Comparison of ENCODE assay signal across 2 cellular contexts in the genomic region with DNA sequence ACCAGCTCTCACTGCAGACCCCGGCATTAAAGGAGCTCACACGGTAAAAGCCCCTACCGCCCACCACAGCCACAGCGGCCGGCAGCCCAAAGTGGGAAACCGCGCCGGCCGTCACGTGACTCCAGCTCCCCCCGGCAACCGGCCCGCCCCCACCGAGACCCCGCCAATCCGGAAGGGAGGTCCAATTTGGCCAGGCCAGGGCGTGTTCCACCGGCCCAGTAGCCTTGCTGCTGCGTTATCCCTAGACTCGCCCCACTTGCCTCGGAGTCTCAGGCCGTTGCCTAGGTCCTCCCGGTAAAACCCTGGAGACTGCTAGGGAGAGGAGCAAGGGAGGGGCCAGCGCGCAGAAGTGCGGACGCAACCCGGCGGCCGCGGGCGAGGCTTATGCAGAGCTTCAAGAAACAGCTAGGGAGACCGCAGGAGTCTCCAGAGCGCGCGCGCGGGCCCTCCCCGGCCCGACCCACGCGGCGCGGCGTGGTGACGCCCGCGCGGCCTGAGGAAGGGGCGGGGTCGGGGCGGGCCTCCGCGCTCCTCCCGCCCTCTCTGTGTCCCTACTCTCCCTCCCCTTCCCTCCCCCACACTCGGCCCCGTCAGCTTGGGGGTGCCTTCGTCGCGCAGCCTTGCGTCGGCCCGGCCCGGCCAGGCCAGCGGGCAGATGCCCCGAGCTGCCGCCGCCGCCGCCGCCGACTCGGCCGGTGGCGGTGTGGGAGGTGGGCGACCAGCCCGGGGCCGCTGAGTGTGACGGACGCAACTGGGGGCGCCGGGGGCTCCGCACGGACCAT.
A peak's percentile ranks its signal among the peaks of the same experiment; 100 is the strongest.
TF ChIP-seq lines count a peak whose summit lies in the region.

A gene with protein sequence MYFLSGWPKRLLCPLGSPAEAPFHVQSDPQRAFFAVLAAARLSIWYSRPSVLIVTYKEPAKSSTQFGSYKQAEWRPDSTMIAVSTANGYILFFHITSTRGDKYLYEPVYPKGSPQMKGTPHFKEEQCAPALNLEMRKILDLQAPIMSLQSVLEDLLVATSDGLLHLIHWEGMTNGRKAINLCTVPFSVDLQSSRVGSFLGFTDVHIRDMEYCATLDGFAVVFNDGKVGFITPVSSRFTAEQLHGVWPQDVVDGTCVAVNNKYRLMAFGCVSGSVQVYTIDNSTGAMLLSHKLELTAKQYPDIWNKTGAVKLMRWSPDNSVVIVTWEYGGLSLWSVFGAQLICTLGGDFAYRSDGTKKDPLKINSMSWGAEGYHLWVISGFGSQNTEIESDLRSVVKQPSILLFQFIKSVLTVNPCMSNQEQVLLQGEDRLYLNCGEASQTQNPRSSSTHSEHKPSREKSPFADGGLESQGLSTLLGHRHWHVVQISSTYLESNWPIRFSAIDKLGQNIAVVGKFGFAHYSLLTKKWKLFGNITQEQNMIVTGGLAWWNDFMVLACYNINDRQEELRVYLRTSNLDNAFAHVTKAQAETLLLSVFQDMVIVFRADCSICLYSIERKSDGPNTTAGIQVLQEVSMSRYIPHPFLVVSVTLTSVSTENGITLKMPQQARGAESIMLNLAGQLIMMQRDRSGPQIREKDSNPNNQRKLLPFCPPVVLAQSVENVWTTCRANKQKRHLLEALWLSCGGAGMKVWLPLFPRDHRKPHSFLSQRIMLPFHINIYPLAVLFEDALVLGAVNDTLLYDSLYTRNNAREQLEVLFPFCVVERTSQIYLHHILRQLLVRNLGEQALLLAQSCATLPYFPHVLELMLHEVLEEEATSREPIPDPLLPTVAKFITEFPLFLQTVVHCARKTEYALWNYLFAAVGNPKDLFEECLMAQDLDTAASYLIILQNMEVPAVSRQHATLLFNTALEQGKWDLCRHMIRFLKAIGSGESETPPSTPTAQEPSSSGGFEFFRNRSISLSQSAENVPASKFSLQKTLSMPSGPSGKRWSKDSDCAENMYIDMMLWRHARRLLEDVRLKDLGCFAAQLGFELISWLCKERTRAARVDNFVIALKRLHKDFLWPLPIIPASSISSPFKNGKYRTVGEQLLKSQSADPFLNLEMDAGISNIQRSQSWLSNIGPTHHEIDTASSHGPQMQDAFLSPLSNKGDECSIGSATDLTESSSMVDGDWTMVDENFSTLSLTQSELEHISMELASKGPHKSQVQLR (N-terminal part only) (plus strand): TSS at position 578 of the 782 bp plus-strand sequence. CDS start 203 bp downstream, at position 781.

TF ChIP-seq in HEK293, 187 proteins besides CTCF, POLR2A, EP300 and RAD21 (continued from another document and continues in another):
- TF ChIP-seq GLIS2 (tag by site-specific recombination; IDR thresholded peaks at IDR 0.05), result peak; percentile 75
- TF ChIP-seq, protein P1, sequence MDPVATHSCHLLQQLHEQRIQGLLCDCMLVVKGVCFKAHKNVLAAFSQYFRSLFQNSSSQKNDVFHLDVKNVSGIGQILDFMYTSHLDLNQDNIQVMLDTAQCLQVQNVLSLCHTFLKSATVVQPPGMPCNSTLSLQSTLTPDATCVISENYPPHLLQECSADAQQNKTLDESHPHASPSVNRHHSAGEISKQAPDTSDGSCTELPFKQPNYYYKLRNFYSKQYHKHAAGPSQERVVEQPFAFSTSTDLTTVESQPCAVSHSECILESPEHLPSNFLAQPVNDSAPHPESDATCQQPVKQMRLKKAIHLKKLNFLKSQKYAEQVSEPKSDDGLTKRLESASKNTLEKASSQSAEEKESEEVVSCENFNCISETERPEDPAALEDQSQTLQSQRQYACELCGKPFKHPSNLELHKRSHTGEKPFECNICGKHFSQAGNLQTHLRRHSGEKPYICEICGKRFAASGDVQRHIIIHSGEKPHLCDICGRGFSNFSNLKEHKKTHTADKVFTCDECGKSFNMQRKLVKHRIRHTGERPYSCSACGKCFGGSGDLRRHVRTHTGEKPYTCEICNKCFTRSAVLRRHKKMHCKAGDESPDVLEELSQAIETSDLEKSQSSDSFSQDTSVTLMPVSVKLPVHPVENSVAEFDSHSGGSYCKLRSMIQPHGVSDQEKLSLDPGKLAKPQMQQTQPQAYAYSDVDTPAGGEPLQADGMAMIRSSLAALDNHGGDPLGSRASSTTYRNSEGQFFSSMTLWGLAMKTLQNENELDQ (tag by site-specific recombination; IDR thresholded peaks at IDR 0.05; ENCODE audit: low read depth), result no peak
- TF ChIP-seq ZNF561 (tag by site-specific recombination; IDR thresholded peaks at IDR 0.05; ENCODE audit: borderline replicate concordance), result 0 out of 2 replicates have a peak, but pooled peaks have one; percentile 41
- TF ChIP-seq IKZF3 (tag by site-specific recombination; IDR thresholded peaks at IDR 0.05), result peak; percentile 74
- TF ChIP-seq, protein P2, sequence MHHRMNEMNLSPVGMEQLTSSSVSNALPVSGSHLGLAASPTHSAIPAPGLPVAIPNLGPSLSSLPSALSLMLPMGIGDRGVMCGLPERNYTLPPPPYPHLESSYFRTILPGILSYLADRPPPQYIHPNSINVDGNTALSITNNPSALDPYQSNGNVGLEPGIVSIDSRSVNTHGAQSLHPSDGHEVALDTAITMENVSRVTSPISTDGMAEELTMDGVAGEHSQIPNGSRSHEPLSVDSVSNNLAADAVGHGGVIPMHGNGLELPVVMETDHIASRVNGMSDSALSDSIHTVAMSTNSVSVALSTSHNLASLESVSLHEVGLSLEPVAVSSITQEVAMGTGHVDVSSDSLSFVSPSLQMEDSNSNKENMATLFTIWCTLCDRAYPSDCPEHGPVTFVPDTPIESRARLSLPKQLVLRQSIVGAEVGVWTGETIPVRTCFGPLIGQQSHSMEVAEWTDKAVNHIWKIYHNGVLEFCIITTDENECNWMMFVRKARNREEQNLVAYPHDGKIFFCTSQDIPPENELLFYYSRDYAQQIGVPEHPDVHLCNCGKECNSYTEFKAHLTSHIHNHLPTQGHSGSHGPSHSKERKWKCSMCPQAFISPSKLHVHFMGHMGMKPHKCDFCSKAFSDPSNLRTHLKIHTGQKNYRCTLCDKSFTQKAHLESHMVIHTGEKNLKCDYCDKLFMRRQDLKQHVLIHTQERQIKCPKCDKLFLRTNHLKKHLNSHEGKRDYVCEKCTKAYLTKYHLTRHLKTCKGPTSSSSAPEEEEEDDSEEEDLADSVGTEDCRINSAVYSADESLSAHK (tag by site-specific recombination; IDR thresholded peaks at IDR 0.05), result 0 out of 2 replicates have a peak, but pooled peaks have one; percentile 13
- TF ChIP-seq SP2 (tag by site-specific recombination; IDR thresholded peaks at IDR 0.05), result peak; percentile 66
- peak; percentile 73 for TF ChIP-seq ZBTB48 (tag by site-specific recombination; IDR thresholded peaks at IDR 0.05)
- TF ChIP-seq ZNF610 (tag by site-specific recombination; IDR thresholded peaks at IDR 0.05; ENCODE audit: borderline replicate concordance), result no peak
- TF ChIP-seq SP3 (tag by site-specific recombination; IDR thresholded peaks at IDR 0.05), result peak; percentile 60
- TF ChIP-seq HOXC10 (CRISPR knock-in tag; IDR thresholded peaks at IDR 0.05), result peak; percentile 58; the same call in 1 of the 2 replicates
- TF ChIP-seq, protein P3, sequence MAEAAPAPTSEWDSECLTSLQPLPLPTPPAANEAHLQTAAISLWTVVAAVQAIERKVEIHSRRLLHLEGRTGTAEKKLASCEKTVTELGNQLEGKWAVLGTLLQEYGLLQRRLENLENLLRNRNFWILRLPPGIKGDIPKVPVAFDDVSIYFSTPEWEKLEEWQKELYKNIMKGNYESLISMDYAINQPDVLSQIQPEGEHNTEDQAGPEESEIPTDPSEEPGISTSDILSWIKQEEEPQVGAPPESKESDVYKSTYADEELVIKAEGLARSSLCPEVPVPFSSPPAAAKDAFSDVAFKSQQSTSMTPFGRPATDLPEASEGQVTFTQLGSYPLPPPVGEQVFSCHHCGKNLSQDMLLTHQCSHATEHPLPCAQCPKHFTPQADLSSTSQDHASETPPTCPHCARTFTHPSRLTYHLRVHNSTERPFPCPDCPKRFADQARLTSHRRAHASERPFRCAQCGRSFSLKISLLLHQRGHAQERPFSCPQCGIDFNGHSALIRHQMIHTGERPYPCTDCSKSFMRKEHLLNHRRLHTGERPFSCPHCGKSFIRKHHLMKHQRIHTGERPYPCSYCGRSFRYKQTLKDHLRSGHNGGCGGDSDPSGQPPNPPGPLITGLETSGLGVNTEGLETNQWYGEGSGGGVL (tag by site-specific recombination; IDR thresholded peaks at IDR 0.05), result peak; percentile 66; the same call in 1 of the 2 replicates
- peak; percentile 24; the same call in 1 of the 2 replicates for TF ChIP-seq OSR2 (tag by site-specific recombination; IDR thresholded peaks at IDR 0.05)
- peak; percentile 20; the same call in 1 of the 2 replicates for TF ChIP-seq ZNF341 (tag by site-specific recombination; IDR thresholded peaks at IDR 0.05; ENCODE audit: low read depth)
- 0 out of 2 replicates have a peak, but pooled peaks have one; percentile 20 for TF ChIP-seq SP7 (tag by site-specific recombination; IDR thresholded peaks at IDR 0.05)
- peak; percentile 52 for TF ChIP-seq GLIS1 (tag by site-specific recombination; IDR thresholded peaks at IDR 0.05)

TF ChIP-seq in SK-N-SH, 30 proteins besides CTCF, POLR2A, EP300 and RAD21 (continued from another document and continues in another):
- TF ChIP-seq, protein P4, sequence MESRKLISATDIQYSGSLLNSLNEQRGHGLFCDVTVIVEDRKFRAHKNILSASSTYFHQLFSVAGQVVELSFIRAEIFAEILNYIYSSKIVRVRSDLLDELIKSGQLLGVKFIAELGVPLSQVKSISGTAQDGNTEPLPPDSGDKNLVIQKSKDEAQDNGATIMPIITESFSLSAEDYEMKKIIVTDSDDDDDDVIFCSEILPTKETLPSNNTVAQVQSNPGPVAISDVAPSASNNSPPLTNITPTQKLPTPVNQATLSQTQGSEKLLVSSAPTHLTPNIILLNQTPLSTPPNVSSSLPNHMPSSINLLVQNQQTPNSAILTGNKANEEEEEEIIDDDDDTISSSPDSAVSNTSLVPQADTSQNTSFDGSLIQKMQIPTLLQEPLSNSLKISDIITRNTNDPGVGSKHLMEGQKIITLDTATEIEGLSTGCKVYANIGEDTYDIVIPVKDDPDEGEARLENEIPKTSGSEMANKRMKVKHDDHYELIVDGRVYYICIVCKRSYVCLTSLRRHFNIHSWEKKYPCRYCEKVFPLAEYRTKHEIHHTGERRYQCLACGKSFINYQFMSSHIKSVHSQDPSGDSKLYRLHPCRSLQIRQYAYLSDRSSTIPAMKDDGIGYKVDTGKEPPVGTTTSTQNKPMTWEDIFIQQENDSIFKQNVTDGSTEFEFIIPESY (IDR thresholded peaks at IDR 0.05; ENCODE audit: borderline replicate concordance, low read depth), result no peak
- TF ChIP-seq SMC3 (IDR thresholded peaks at IDR 0.05; ENCODE audit: low read depth, low read length) (no peak), TEAD4 (IDR thresholded peaks at IDR 0.05; ENCODE audit: borderline replicate concordance, insufficient read depth) (no peak), GATA2 (CRISPR knock-in tag; IDR thresholded peaks at IDR 0.05) (no peak), ELF1 (IDR thresholded peaks at IDR 0.05) (peak; percentile 51; the same call in 1 of the 2 replicates), TAF1 (IDR thresholded peaks at IDR 0.05; ENCODE audit: borderline replicate concordance, low read depth, low read length) (peak; percentile 79), MEF2A (IDR thresholded peaks at IDR 0.05; ENCODE audit: borderline replicate concordance, low read depth) (no peak), SIN3A (IDR thresholded peaks at IDR 0.05; ENCODE audit: borderline replicate concordance, low read depth, low read length) (peak; percentile 69; the same call in 1 of the 2 replicates), NRF1 (IDR thresholded peaks at IDR 0.05; ENCODE audit: low read depth, low read length) (peak; percentile 78), CHD2 (IDR thresholded peaks at IDR 0.05; ENCODE audit: low read length, partially characterized antibody) (peak; percentile 18), GABPA (IDR thresholded peaks at IDR 0.05; ENCODE audit: low read depth) (no peak), FOXM1 (IDR thresholded peaks at IDR 0.05; ENCODE audit: low read depth) (no peak), JUND (IDR thresholded peaks at IDR 0.05) (no peak), YY1 (IDR thresholded peaks at IDR 0.05; ENCODE audit: low read depth) (no peak), NFIC (IDR thresholded peaks at IDR 0.05; ENCODE audit: borderline replicate concordance) (no peak)
- TF ChIP-seq, protein P5, sequence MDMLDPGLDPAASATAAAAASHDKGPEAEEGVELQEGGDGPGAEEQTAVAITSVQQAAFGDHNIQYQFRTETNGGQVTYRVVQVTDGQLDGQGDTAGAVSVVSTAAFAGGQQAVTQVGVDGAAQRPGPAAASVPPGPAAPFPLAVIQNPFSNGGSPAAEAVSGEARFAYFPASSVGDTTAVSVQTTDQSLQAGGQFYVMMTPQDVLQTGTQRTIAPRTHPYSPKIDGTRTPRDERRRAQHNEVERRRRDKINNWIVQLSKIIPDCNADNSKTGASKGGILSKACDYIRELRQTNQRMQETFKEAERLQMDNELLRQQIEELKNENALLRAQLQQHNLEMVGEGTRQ (IDR thresholded peaks at IDR 0.05; ENCODE audit: borderline replicate concordance, low read depth, low read length), result peak; percentile 43; the same call in 1 of the 2 replicates
- TF ChIP-seq, protein P6, sequence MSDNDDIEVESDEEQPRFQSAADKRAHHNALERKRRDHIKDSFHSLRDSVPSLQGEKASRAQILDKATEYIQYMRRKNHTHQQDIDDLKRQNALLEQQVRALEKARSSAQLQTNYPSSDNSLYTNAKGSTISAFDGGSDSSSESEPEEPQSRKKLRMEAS (IDR thresholded peaks at IDR 0.05; ENCODE audit: low read depth), result peak; percentile 61
- TF ChIP-seq, protein P7, sequence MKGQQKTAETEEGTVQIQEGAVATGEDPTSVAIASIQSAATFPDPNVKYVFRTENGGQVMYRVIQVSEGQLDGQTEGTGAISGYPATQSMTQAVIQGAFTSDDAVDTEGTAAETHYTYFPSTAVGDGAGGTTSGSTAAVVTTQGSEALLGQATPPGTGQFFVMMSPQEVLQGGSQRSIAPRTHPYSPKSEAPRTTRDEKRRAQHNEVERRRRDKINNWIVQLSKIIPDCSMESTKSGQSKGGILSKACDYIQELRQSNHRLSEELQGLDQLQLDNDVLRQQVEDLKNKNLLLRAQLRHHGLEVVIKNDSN (IDR thresholded peaks at IDR 0.05; ENCODE audit: borderline replicate concordance, low read depth), result peak; percentile 93
- TF ChIP-seq, protein P8, sequence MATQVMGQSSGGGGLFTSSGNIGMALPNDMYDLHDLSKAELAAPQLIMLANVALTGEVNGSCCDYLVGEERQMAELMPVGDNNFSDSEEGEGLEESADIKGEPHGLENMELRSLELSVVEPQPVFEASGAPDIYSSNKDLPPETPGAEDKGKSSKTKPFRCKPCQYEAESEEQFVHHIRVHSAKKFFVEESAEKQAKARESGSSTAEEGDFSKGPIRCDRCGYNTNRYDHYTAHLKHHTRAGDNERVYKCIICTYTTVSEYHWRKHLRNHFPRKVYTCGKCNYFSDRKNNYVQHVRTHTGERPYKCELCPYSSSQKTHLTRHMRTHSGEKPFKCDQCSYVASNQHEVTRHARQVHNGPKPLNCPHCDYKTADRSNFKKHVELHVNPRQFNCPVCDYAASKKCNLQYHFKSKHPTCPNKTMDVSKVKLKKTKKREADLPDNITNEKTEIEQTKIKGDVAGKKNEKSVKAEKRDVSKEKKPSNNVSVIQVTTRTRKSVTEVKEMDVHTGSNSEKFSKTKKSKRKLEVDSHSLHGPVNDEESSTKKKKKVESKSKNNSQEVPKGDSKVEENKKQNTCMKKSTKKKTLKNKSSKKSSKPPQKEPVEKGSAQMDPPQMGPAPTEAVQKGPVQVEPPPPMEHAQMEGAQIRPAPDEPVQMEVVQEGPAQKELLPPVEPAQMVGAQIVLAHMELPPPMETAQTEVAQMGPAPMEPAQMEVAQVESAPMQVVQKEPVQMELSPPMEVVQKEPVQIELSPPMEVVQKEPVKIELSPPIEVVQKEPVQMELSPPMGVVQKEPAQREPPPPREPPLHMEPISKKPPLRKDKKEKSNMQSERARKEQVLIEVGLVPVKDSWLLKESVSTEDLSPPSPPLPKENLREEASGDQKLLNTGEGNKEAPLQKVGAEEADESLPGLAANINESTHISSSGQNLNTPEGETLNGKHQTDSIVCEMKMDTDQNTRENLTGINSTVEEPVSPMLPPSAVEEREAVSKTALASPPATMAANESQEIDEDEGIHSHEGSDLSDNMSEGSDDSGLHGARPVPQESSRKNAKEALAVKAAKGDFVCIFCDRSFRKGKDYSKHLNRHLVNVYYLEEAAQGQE (IDR thresholded peaks at IDR 0.05; ENCODE audit: low read depth, low read length), result no peak
